ENCODE assay signal across 8 cellular contexts in the genomic region with DNA sequence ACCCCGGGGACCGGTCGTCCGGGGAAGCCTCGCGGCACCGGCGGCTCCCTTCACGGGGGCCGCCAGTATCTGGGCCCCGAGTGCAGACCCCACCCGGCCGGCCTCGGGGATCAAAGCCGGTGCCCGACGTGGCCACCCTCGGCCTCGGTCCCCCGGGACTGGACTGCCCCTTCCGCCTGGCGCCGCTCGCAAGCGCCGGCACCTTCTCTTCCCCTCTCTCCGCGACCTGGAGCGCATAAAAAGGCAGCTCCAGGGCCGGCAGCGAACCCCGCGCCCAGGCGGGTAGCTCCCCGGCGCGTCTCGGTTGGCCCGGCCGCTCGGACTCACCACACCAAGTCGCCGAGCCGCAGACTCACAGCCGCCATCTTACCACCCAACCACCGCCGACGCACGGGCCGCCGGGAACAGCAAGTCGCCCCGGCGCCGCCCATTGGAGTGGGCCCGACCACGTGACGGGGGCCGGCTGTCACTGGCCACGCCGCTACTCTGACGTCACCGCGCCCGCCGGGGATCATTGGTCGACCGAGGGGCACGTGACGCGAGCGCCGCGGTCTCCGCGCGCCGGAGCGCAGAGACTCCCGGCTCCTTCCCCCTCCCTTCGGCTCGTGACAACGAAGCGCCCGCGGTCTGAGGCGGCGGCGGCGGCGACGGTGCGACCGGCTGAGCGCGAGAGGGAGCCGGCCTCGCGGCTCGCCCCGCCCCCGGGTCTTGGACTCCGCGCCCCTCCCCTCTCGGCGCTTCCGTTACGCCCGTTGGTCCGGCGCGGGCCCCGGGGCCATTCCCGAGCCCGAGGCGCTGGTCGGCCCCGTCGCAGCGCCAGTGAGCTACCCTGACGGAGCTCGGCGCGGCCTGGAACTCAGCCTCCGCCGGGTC. TPM values are rescaled to one million over a fixed set of nuclear protein-coding genes. Genes with fewer than 3 reads are reported as not detected.
DNase-seq lines count a peak whose midpoint lies in the region; ATAC-seq and TF ChIP-seq lines count a peak whose summit lies in the region.

A gene (minus strand): TSS at position 388 of the 873 bp plus-strand sequence. CDS start 23 bp downstream, at position 365.
A gene with protein sequence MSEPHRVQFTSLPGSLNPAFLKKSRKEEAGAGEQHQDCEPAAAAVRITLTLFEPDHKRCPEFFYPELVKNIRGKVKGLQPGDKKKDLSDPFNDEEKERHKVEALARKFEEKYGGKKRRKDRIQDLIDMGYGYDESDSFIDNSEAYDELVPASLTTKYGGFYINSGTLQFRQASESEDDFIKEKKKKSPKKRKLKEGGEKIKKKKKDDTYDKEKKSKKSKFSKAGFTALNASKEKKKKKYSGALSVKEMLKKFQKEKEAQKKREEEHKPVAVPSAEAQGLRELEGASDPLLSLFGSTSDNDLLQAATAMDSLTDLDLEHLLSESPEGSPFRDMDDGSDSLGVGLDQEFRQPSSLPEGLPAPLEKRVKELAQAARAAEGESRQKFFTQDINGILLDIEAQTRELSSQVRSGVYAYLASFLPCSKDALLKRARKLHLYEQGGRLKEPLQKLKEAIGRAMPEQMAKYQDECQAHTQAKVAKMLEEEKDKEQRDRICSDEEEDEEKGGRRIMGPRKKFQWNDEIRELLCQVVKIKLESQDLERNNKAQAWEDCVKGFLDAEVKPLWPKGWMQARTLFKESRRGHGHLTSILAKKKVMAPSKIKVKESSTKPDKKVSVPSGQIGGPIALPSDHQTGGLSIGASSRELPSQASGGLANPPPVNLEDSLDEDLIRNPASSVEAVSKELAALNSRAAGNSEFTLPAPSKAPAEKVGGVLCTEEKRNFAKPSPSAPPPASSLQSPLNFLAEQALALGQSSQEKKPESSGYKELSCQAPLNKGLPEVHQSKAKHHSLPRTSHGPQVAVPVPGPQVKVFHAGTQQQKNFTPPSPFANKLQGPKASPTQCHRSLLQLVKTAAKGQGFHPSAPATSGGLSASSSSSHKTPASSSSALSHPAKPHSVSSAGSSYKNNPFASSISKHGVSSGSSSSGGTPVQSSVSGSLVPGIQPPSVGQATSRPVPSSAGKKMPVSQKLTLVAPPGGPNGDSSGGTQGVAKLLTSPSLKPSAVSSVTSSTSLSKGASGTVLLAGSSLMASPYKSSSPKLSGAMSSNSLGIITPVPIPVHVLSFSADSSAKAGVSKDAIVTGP (N-terminal part only) (plus strand): TSS at position 581 of the 873 bp plus-strand sequence. CDS start 5,437 bp downstream, outside the sequence.

- H3K4me1 ChIP-seq in gastroesophageal sphincter (peaks cover 5 to 64% (median 31%) of the 10 kb centered on the region in 3 donors), neutrophil (ENCODE audit: control insufficient read depth in 1 of 2, insufficient read depth in 1 of 2, low read depth in 1 of 2, low read length in 1 of 2) (peaks cover 57 to 58% of the 10 kb centered on the region in 2 experiments)

- H3K36me3 Mint-ChIP-seq in activated naive CD4-positive, alpha-beta T cell treated with anti-CD3 and anti-CD28 coated beads for 36 hours (ENCODE audit: low read depth), result peaks cover 22% of the 10 kb centered on the region

- H3K9me3 ChIP-seq in gastroesophageal sphincter (no peaks in the 10 kb centered on the region), neutrophil (no peaks in the 10 kb centered on the region)

- peak; percentile 88 for DNase-seq in GF-D8 (lab: John Stamatoyannopoulos, UW)
- DNase-seq in HEK293T (ENCODE audit: extremely low spot score), result peak; percentile 98
- DNase-seq in MV-4-11 (lab: John Stamatoyannopoulos, UW), result peak; percentile 94
- peak; percentile 95 for DNase-seq in SK-MEL-5 (ENCODE audit: low read depth, low spot score)
- peak; percentile 100 for DNase-seq in activated naive CD4-positive, alpha-beta T cell treated with anti-CD3 and anti-CD28 coated beads for 36 hours
- DNase-seq in substantia nigra (lab: John Stamatoyannopoulos, UW), result peak; percentile 86 to 99 (median 96)

- peak within 1 kb of the TSS; percentile 80 for H3K27ac Mint-ChIP-seq in activated naive CD4-positive, alpha-beta T cell treated with anti-CD3 and anti-CD28 coated beads for 36 hours

- peaks cover 54% of the 10 kb centered on the region for H3K4me1 Mint-ChIP-seq in activated naive CD4-positive, alpha-beta T cell treated with anti-CD3 and anti-CD28 coated beads for 36 hours (ENCODE audit: low read depth)

- H3K36me3 ChIP-seq in gastroesophageal sphincter (peaks cover 0 to 35% of the 10 kb centered on the region in 2 donors), neutrophil (peaks cover 42% of the 10 kb centered on the region)

- CTCF ChIA-PET in HEK293T (lab: Yijun Ruan, JAX), result no interaction called here
- CTCF ChIA-PET in activated naive CD4-positive, alpha-beta T cell treated with anti-CD3 and anti-CD28 coated beads for 36 hours (lab: Charles Lee), result no interaction called here

- ATAC-seq in gastroesophageal sphincter, result peak; percentile 99

- POLR2A ChIA-PET in HEK293T (lab: Yijun Ruan, JAX), result interaction anchor here (1.0 to 1.4 kb wide), 6 partner anchors 12 to 121 kb away, joined by 3 to 4 read pairs (median 4); a partner anchor contains a TSS

- TF ChIP-seq POLR2A in gastroesophageal sphincter (IDR thresholded peaks at IDR 0.05), result peak; percentile 89 to 90

- TF ChIP-seq EP300 in gastroesophageal sphincter (IDR thresholded peaks at IDR 0.05), result no peak

- no peaks in the 10 kb centered on the region for H3K9me3 Mint-ChIP-seq in activated naive CD4-positive, alpha-beta T cell treated with anti-CD3 and anti-CD28 coated beads for 36 hours

- H3K4me3 Mint-ChIP-seq in activated naive CD4-positive, alpha-beta T cell treated with anti-CD3 and anti-CD28 coated beads for 36 hours, result peak within 1 kb of the TSS; percentile 83

- in situ Hi-C loops in SK-MEL-5 (cut with HindIII; ENCODE audit: low pct_unique_long_range_greater_than_20kb, low sequenced_read_pairs), result no loop called here

- WGBS in gastroesophageal sphincter (ENCODE audit: low coverage in 1 of 2), 2 donors, result no CpG with 5 or more reads among the region's 126 CpGs

- H3K27me3 Mint-ChIP-seq in activated naive CD4-positive, alpha-beta T cell treated with anti-CD3 and anti-CD28 coated beads for 36 hours (ENCODE audit: low read depth), result no peaks in the 10 kb centered on the region

- H3K4me3 ChIP-seq in gastroesophageal sphincter (peak within 1 kb of the TSS; percentile 74 to 85), neutrophil (ENCODE audit: low read depth in 1 of 2, low read length in 1 of 2) (peak within 1 kb of the TSS; percentile 95 to 99)

- H3K27me3 ChIP-seq in gastroesophageal sphincter (no peaks in the 10 kb centered on the region), neutrophil (no peaks in the 10 kb centered on the region)

- intact Hi-C loops in activated naive CD4-positive, alpha-beta T cell treated with anti-CD3 and anti-CD28 coated beads for 36 hours (cut with micrococcal nuclease), result loop anchor here (1.0 to 5.0 kb wide), 8 partner anchors 45 to 420 kb away; a partner anchor contains a TSS

- TF ChIP-seq CTCF in gastroesophageal sphincter (IDR thresholded peaks at IDR 0.05), result peak in 1 of 4 experiments; percentile 5
- peak; percentile 40 for TF ChIP-seq CTCF in neutrophil (IDR thresholded peaks at IDR 0.05)

- H3K27ac ChIP-seq in gastroesophageal sphincter, result peak within 1 kb of the TSS; percentile 90 to 99 (median 98)
- H3K27ac ChIP-seq in neutrophil, result peak within 1 kb of the TSS; percentile 99
- peak within 1 kb of the TSS; percentile 82 for H3K27ac ChIP-seq in substantia nigra (ENCODE audit: low read depth, low read length, poor library complexity, severe bottlenecking)

TF ChIP-seq in HEK293T, 16 proteins besides CTCF, POLR2A, EP300 and RAD21:
- TF ChIP-seq, protein P1, sequence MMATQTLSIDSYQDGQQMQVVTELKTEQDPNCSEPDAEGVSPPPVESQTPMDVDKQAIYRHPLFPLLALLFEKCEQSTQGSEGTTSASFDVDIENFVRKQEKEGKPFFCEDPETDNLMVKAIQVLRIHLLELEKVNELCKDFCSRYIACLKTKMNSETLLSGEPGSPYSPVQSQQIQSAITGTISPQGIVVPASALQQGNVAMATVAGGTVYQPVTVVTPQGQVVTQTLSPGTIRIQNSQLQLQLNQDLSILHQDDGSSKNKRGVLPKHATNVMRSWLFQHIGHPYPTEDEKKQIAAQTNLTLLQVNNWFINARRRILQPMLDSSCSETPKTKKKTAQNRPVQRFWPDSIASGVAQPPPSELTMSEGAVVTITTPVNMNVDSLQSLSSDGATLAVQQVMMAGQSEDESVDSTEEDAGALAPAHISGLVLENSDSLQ (IDR thresholded peaks at IDR 0.05), result peak; percentile 38
- no peak for TF ChIP-seq ELF4 (IDR thresholded peaks at IDR 0.05)

RNA-seq across cellular contexts. Expression of the first gene that starts in this region (rescaled TPM):
- total RNA-seq in SK-MEL-5 (2014; rRNA removed; shearing (Covaris generic)), result 27.9 and 36.3 TPM in 2 replicates
- polyA plus RNA-seq in SK-MEL-5 (2015; cell fraction: cytosol; rRNA removed), result 59.0 and 64.1 TPM in 2 replicates
- polyA plus RNA-seq in SK-MEL-5 (2015; cell fraction: nucleus; rRNA removed), result 68.2 and 69.4 TPM in 2 replicates
- total RNA-seq in activated naive CD4-positive, alpha-beta T cell treated with anti-CD3 and anti-CD28 coated beads for 36 hours, result 10 to 100 TPM; 62.2 to 65.0 TPM
- 100 to 1,000 TPM in 2 of 4 donors, 10 to 100 TPM in 2; 86.0 to 129 (median 97.0) TPM for total RNA-seq in gastroesophageal sphincter

RNA-seq across cellular contexts. Expression of the second gene that starts in this region (rescaled TPM):
- total RNA-seq in SK-MEL-5 (2014; rRNA removed; shearing (Covaris generic)), result 14.1 and 14.5 TPM in 2 replicates
- 26.6 and 35.0 TPM in 2 replicates for polyA plus RNA-seq in SK-MEL-5 (2015; cell fraction: cytosol; rRNA removed)
- polyA plus RNA-seq in SK-MEL-5 (2015; cell fraction: nucleus; rRNA removed), result 37.2 and 48.7 TPM in 2 replicates
- total RNA-seq in activated naive CD4-positive, alpha-beta T cell treated with anti-CD3 and anti-CD28 coated beads for 36 hours, result 10 to 100 TPM; 26.7 to 28.1 TPM
- total RNA-seq in gastroesophageal sphincter, result 10 to 100 TPM; 22.8 to 46.2 (median 28.0) TPM

Comparison
In these comparisons a context has a peak if more than half of its experiments do, and no peak if none do; other contexts are left out.
1. Peak in every context shown above with its lines: DNase-seq, ATAC-seq, H3K4me3 ChIP-seq and H3K27ac ChIP-seq.